ENCODE assay signal across 1 cellular context in the genomic region with DNA sequence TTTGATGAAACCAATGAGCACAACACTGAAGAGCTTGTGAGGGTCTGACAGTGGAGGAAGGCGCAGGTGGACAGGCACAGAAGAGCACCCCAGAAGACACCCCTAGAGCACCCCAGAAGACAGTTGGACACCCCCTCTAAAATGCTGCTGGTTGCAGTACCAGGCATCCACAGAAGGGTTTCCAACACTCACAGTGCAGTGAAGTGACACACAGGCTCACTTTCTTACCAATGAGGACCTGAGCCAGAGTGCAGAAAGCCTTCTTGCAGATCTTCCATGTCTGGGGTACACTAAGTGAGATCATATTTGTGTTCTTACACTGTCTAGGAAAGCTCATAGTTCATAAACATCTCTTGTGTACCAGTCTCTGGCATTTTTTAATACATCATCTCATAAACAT.
TF ChIP-seq lines count a peak whose summit lies in the region.

No MANE protein-coding gene starts in this region.

TF ChIP-seq in endothelial cell of umbilical vein, 7 proteins besides CTCF, POLR2A, EP300 and RAD21 (continued from another document):
- TF ChIP-seq FOS (IDR thresholded peaks at IDR 0.05; ENCODE audit: borderline replicate concordance, insufficient read depth, low read length) (no peak), GATA2 (IDR thresholded peaks at IDR 0.05; ENCODE audit: insufficient read depth, insufficient read length, low read depth, low read length) (no peak)
